15 cellular contexts compared by ENCODE assay signal in genomic region chr7:108291135-108291508, GRCh38.
"Had no signal": no experiment of that assay in that cellular context is flagged by ENCODE, and none has a peak within 500 bp of the region (broad histone marks: within the 10 kb centered on the region; RNA-seq: fewer than 3 reads in every experiment).

No MANE protein-coding gene starts in this region.

- H3K36me3 ChIP-seq: esophagus muscularis mucosa, pancreas, sigmoid colon, thyroid gland, uterus, WERI-Rb-1 had no signal

- H3K4me1 ChIP-seq: esophagus muscularis mucosa, sigmoid colon, thyroid gland, uterus had no signal

- H3K4me3 ChIP-seq: esophagus muscularis mucosa, lung, pancreas, sigmoid colon, thyroid gland, uterus had no signal

- H3K27ac ChIP-seq: esophagus muscularis mucosa, sigmoid colon, thyroid gland, uterus, WERI-Rb-1 had no signal

- DNase-seq: activated CD4-positive, alpha-beta memory T cell treated with anti-CD3 and anti-CD28 coated beads for 36 hours; activated CD4-positive, alpha-beta T cell treated with anti-CD3 and anti-CD28 coated beads for 36 hours; activated CD8-positive, alpha-beta memory T cell treated with anti-CD3 and anti-CD28 coated beads, Interleukin-2, amount 10 ng/mL, durations not matched to agents 7 days and 5 days; activated naive CD4-positive, alpha-beta T cell treated with anti-CD3 and anti-CD28 coated beads for 36 hours; activated T-cell treated with anti-CD3 and anti-CD28 coated beads, Interleukin-2, amount 50 U/mL, for 1 hour; immature natural killer cell; left cardiac atrium; pancreas; sigmoid colon; stimulated activated CD4-positive, alpha-beta T cell treated with anti-CD3 and anti-CD28 coated beads, Interleukin-12 subunit alpha, Interleukin-12 subunit beta, amount 100 ng/mL, for 4 hours; uterus; WERI-Rb-1 had no signal

- H3K9me3 ChIP-seq: esophagus muscularis mucosa, pancreas, sigmoid colon, thyroid gland, uterus had no signal

- H3K27me3 ChIP-seq: pancreas, sigmoid colon, thyroid gland, uterus had no signal
